ENCODE assay signal across 9 cellular contexts in the genomic region with DNA sequence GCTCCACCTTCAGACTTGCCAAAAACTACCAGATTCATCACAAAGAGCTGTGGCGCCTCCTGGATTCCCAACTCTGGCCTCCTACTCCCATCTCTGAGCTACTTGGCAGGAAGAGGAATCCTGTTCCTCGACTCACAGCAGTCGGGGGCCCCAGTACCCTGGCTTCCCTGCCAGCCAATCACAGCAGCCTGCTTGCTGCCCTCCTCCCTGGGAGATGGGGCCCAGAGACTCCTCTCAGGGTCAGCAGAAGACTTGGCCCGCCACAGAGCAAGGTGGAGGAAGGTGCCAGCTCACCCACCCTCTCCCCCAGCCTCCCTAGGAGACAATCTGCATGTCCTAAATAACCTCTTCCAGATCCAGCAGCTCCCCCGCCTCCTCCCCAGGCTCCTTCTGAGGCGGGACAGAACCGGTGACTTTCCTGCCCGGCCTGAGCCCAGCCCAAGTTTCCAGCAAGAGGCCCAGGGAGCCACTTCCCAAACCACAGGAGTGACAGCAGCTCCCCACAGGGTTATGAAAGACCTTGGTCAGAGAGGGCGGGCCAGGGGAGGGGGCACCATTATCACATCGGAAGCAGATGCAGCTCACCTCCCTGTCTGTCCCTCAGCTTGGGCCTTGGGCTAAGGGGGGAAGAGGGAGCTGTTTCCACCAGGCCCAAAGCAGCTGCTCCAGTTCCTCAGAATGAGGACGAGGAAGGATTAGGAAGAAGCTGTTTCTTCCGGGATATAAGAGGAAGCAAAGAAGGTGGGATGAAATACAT. TPM values are rescaled to one million over a fixed set of nuclear protein-coding genes. Genes with fewer than 3 reads are reported as not detected.
DNase-seq lines count a peak whose midpoint lies in the region; ATAC-seq, FAIRE-seq and TF ChIP-seq lines count a peak whose summit lies in the region.
"Had no signal": no experiment of that assay in that cellular context is flagged by ENCODE, and none has a peak within 500 bp of the region (broad histone marks: within the 10 kb centered on the region; RNA-seq: fewer than 3 reads in every experiment).

No MANE protein-coding gene starts in this region.

- peaks cover 66% of the 10 kb centered on the region for H3K36me3 Mint-ChIP-seq in MCF 10A (ENCODE audit: insufficient read depth, unreplicated experiment)

- WGBS in HepG2 (ENCODE audit: low lambda C conversion rate) = 74% methylated on average over 12 of the region's 12 CpGs

- intact Hi-C loops in PC-3 (cut with micrococcal nuclease) = loop anchor here (5.0 kb wide), 1 partner anchor 152 kb away; the partner anchor contains the start of gene TOMM6
- intact Hi-C loops in MCF 10A (cut with micrococcal nuclease) = loop anchor here (5.0 kb wide), 1 partner anchor 152 kb away; the partner anchor contains the start of gene TOMM6
- intact Hi-C loops in HepG2 (cut with micrococcal nuclease; ENCODE audit: unreplicated experiment) = loop anchor here (5.0 kb wide), 1 partner anchor 157 kb away; the partner anchor contains the start of gene PRICKLE4
- intact Hi-C loops in kidney (cut with DNase I) = loop anchor here (10.0 kb wide), 1 partner anchor 106 kb away; no protein-coding TSS in a partner anchor

- H3K27ac Mint-ChIP-seq in MCF 10A (ENCODE audit: low read depth, unreplicated experiment) = peak overlapping the region; percentile 87

- no peak for TF ChIP-seq CTCF in PC-3 (conservative IDR thresholded peaks at IDR 0.05; ENCODE audit: low read depth, low read length)
- TF ChIP-seq CTCF in MCF 10A (IDR thresholded peaks at IDR 0.05; ENCODE audit: unreplicated experiment) = no peak
- TF ChIP-seq CTCF in HepG2 (CRISPR knock-in tag; IDR thresholded peaks at IDR 0.05) = no peak
- TF ChIP-seq CTCF in kidney (IDR thresholded peaks at IDR 0.05; ENCODE audit: borderline replicate concordance, extremely low read depth, insufficient read depth) = no peak
- TF ChIP-seq CTCF in GM10266 (IDR thresholded peaks at IDR 0.05; ENCODE audit: control insufficient read depth, insufficient read depth, low read depth, missing control alignments) = no peak

- peak overlapping the region; percentile 87; the same call in 1 of the 2 replicates for H3K4me3 ChIP-seq in PC-3 (ENCODE audit: low read length)
- H3K4me3 ChIP-seq in HepG2 (replicated peaks in 1 of 3; ENCODE audit: insufficient read depth in 1 of 3, low read depth in 2 of 3, low read length in 3 of 3) = no peak overlapping the region
- H3K4me3 ChIP-seq in kidney (ENCODE audit: low read length in 2 of 2) = no peak overlapping the region

- BruUV-seq in PC-3 (replicated peaks; lab: Mats Ljungman, UMichigan) (TSS peak; percentile 6), MCF 10A (replicated peaks; lab: Mats Ljungman, UMichigan) (no TSS peak), HepG2 (replicated peaks; lab: Mats Ljungman, UMichigan) (no TSS peak)

- peak overlapping the region; percentile 85 for H3K4me3 Mint-ChIP-seq in MCF 10A (ENCODE audit: unreplicated experiment)

- peaks cover 18% of the 10 kb centered on the region; the same call in 1 of the 2 replicates for H3K36me3 ChIP-seq in PC-3 (ENCODE audit: low read depth, low read length)
- peaks cover 2 to 12% of the 10 kb centered on the region in 2 experiments; a peak in 4 of 5 replicates for H3K36me3 ChIP-seq in HepG2 (replicated peaks in 1 of 2; ENCODE audit: control insufficient read depth in 1 of 2, insufficient read depth in 2 of 2, low read length in 2 of 2)
- H3K36me3 ChIP-seq in kidney (ENCODE audit: control insufficient read depth in 1 of 2, insufficient read depth in 2 of 2, low read length in 2 of 2) = peaks cover 7 to 21% of the 10 kb centered on the region in 2 donors

- no peak for FAIRE-seq in HepG2 (lab: Jason Lieb, UNC)
- no peak for FAIRE-seq in kidney (lab: Jason Lieb, UNC)

- H3K27me3 ChIP-seq in PC-3 (ENCODE audit: low read length) (no peaks in the 10 kb centered on the region), HepG2 (ENCODE audit: control insufficient read depth in 1 of 2, insufficient read depth in 2 of 2, low read length in 2 of 2) (no peaks in the 10 kb centered on the region)
- H3K27me3 ChIP-seq: SJSA1 had no signal

- POLR2A ChIA-PET in PC-3 (lab: Charles Lee; ENCODE audit: unreplicated experiment) (no interaction called here), MCF 10A (lab: Yijun Ruan, JAX) (interaction anchor here (1.0 to 14.4 kb wide), 8 partner anchors 8 to 158 kb away, joined by 3 to 157 read pairs (median 9); partner anchors contain the start of genes BYSL, MED20 and TAF8), HepG2 (lab: Yijun Ruan, JAX) (interaction anchor here (1.4 kb wide), 1 partner anchor 18 kb away, joined by 5 read pairs; the partner anchor contains the start of genes BYSL and MED20)

- H3K4me1 ChIP-seq in PC-3 (ENCODE audit: insufficient read depth, low read length) (peaks cover 33% of the 10 kb centered on the region), HepG2 (ENCODE audit: insufficient read depth, low read length) (peaks cover 39% of the 10 kb centered on the region), kidney (ENCODE audit: control insufficient read depth in 1 of 2, insufficient read depth in 1 of 2, low read depth in 1 of 2, low read length in 2 of 2) (peaks cover 9 to 24% of the 10 kb centered on the region in 2 donors)

- peaks cover 31% of the 10 kb centered on the region for H3K4me1 Mint-ChIP-seq in MCF 10A (ENCODE audit: insufficient read depth, unreplicated experiment)

- no peaks in the 10 kb centered on the region for H3K27me3 Mint-ChIP-seq in MCF 10A (ENCODE audit: insufficient read depth, unreplicated experiment)

- H3K4me2 ChIP-seq in PC-3 (ENCODE audit: low read length) = peak overlapping the region; percentile 92
- no peak overlapping the region for H3K4me2 ChIP-seq in HepG2 (ENCODE audit: low read depth, low read length)

- H3K9me2 ChIP-seq in PC-3 (replicated peaks; ENCODE audit: low read length) = no peaks in the 10 kb centered on the region

- H3K9ac ChIP-seq in PC-3 (ENCODE audit: low read length) (no peak overlapping the region), HepG2 (ENCODE audit: insufficient read depth, low read depth, low read length) (no peak overlapping the region), kidney (ENCODE audit: low read length in 2 of 2) (no peak overlapping the region)

- H4K20me1 ChIP-seq in PC-3 (ENCODE audit: low read length) (0 out of 2 replicates have a peak, but pooled peaks cover 3% of the 10 kb centered on the region), HepG2 (ENCODE audit: insufficient read depth, low read length) (peaks cover 7% of the 10 kb centered on the region; the same call in 1 of the 2 replicates)

- no peaks in the 10 kb centered on the region for H3F3A ChIP-seq in PC-3 (ENCODE audit: low read length, unreplicated experiment)

- H3K9me3 Mint-ChIP-seq in MCF 10A (ENCODE audit: unreplicated experiment) = no peaks in the 10 kb centered on the region

- ATAC-seq in PC-3 (no peak), HepG2 (no peak)

- DNase-seq in GDM1 (lab: John Stamatoyannopoulos, UW) = peak; percentile 92
- DNase-seq in PC-3 = peak; percentile 24
- DNase-seq in MCF 10A (ENCODE audit: unreplicated experiment) = peak; percentile 65
- DNase-seq in HepG2 (ENCODE audit: low spot score) = no peak
- peak in 32 of 49 donors; percentile 3 to 66 (median 24) for DNase-seq in substantia nigra (lab: John Stamatoyannopoulos, UW)
- DNase-seq in NCI-H345 (lab: John Stamatoyannopoulos, UW) = no peak
- no peak for DNase-seq in kidney
- DNase-seq in GM10266 (ENCODE audit: extremely low spot score) = no peak

- no peak overlapping the region for H2AFZ ChIP-seq in PC-3 (ENCODE audit: low read length)
- no peak overlapping the region for H2AFZ ChIP-seq in HepG2 (ENCODE audit: low read length)

- H3K9me3 ChIP-seq in PC-3 (ENCODE audit: low read length) (no peaks in the 10 kb centered on the region), HepG2 (ENCODE audit: low read length) (no peaks in the 10 kb centered on the region), kidney (ENCODE audit: control insufficient read depth in 1 of 2, low read length in 2 of 2) (no peaks in the 10 kb centered on the region)

- CTCF ChIA-PET in PC-3 (lab: Charles Lee) (no interaction called here), MCF 10A (lab: Yijun Ruan, JAX) (interaction anchor here (0.8 to 10.1 kb wide), 13 partner anchors 9 to 151 kb away, joined by 3 to 117 read pairs (median 3); partner anchors contain the start of genes BYSL, MED20 and TAF8), HepG2 (lab: Yijun Ruan, JAX; ENCODE audit: low intra/inter-chr PET ratio, low total read pairs) (interaction anchor here (1.6 kb wide), 1 partner anchor 105 kb away, joined by 5 read pairs; no protein-coding TSS in a partner anchor)

- no peak for TF ChIP-seq POLR2A in HepG2 (IDR thresholded peaks at IDR 0.05; ENCODE audit: insufficient read depth in 1 of 2, low read depth in 2 of 2, low read length in 2 of 2)

- TF ChIP-seq RAD21 in HepG2 (CRISPR knock-in tag; IDR thresholded peaks at IDR 0.05) = no peak

- H3K79me2 ChIP-seq in PC-3 (ENCODE audit: low read length) (peaks cover 35% of the 10 kb centered on the region), HepG2 (ENCODE audit: insufficient read depth, low read length) (no peaks in the 10 kb centered on the region)

- in situ Hi-C loops in HepG2 (cut with HindIII; ENCODE audit: extremely low pct_ligation_motif_present, low pct_unique_long_range_greater_than_20kb) = loop anchor here (5.0 kb wide), 1 partner anchor 103 kb away; no protein-coding TSS in a partner anchor

- H3K27ac ChIP-seq in PC-3 (ENCODE audit: low read length) (no peak overlapping the region), HepG2 (ENCODE audit: extremely low read length, insufficient read depth, low read length) (no peak overlapping the region), substantia nigra (ENCODE audit: low read depth, low read length, poor library complexity, severe bottlenecking) (peak overlapping the region; percentile 16), kidney (ENCODE audit: low read depth in 2 of 2, low read length in 2 of 2) (no peak overlapping the region)
- H3K27ac ChIP-seq: SJSA1 had no signal

- TF ChIP-seq EP300 in HepG2 (IDR thresholded peaks at IDR 0.05; ENCODE audit: low read depth in 2 of 2, low read length in 2 of 2) (no peak), HepG2 (CRISPR knock-in tag; IDR thresholded peaks at IDR 0.05; ENCODE audit: borderline replicate concordance) (no peak)

RNA-seq across cellular contexts. Expression of gene CCND3, which starts 2.3 kb away (rescaled TPM):
- total RNA-seq in PC-3 (2014; rRNA removed) (44.7 and 49.9 TPM in 2 replicates), MCF 10A (2022) (52.5 and 75.8 TPM in 2 replicates), HepG2 (2016; rRNA removed; fragmentation: Illumina TruSeq; extraction: Trizol) (6.9 and 7.2 TPM in 2 replicates), kidney (139 TPM)
- total RNA-seq in HepG2 (2016; cell fraction: cytosol; rRNA removed; fragmentation: Illumina TruSeq; extraction: Trizol; ENCODE audit: low read depth) = 5.4 and 6.8 TPM in 2 replicates
- 5.6 and 7.6 TPM in 2 replicates for total RNA-seq in HepG2 (2016; cell fraction: insoluble cytoplasmic fraction; rRNA removed; fragmentation: Illumina TruSeq; extraction: Trizol)
- 10.7 and 11.7 TPM in 2 replicates for total RNA-seq in HepG2 (2016; cell fraction: membrane; rRNA removed; fragmentation: Illumina TruSeq; extraction: Trizol)
- total RNA-seq in HepG2 (2016; cell fraction: nucleus; rRNA removed; fragmentation: Illumina TruSeq; extraction: Trizol) = 5.0 and 7.6 TPM in 2 replicates
- polyA plus RNA-seq in HepG2 (2011; rRNA removed) (4.3 and 4.4 TPM in 2 replicates), kidney (ENCODE audit: insufficient read depth, low read depth, low replicate concordance) (42.1 TPM)
- polyA plus RNA-seq in HepG2 (2011; cell fraction: cytosol; rRNA removed) = 5.0 and 6.3 TPM in 2 replicates
- 6.2 and 6.3 TPM in 2 replicates for polyA plus RNA-seq in HepG2 (2011; cell fraction: nucleus; rRNA removed)
- polyA plus RNA-seq in HepG2 (2012) = 2.0 and 3.5 TPM in 2 replicates
- 7.8 and 8.6 TPM in 2 replicates for polyA plus RNA-seq in HepG2 (2016; cell fraction: cytosol; fragmentation: Illumina TruSeq; extraction: Trizol; ENCODE audit: low read depth)
- polyA plus RNA-seq in HepG2 (2016; cell fraction: insoluble cytoplasmic fraction; fragmentation: Illumina TruSeq; extraction: Trizol; ENCODE audit: low read depth) = 7.6 and 10.9 TPM in 2 replicates
- polyA plus RNA-seq in HepG2 (2016; cell fraction: membrane; fragmentation: Illumina TruSeq; extraction: Trizol; ENCODE audit: low read depth) = 12.5 and 13.8 TPM in 2 replicates
- polyA plus RNA-seq in HepG2 (2016; cell fraction: nucleus; fragmentation: Illumina TruSeq; extraction: Trizol; ENCODE audit: insufficient read depth, low read depth) = 8.1 and 9.8 TPM in 2 replicates
- 8.0 and 57.0 TPM in 2 replicates for polyA minus RNA-seq in HepG2 (2011; rRNA and poly(A)+ RNA removed; ENCODE audit: low replicate concordance)
- polyA minus RNA-seq in HepG2 (2011; cell fraction: cytosol; rRNA and poly(A)+ RNA removed) = 4.1 and 4.9 TPM in 2 replicates
- 5.1 and 6.7 TPM in 2 replicates for polyA minus RNA-seq in HepG2 (2011; cell fraction: nucleus; rRNA and poly(A)+ RNA removed)

RNA-seq across cellular contexts. Expression of gene BYSL, which starts 18.0 kb away (rescaled TPM):
- total RNA-seq in PC-3 (2014; rRNA removed) = 46.5 and 84.1 TPM in 2 replicates
- total RNA-seq in MCF 10A (2022) = 45.0 and 58.0 TPM in 2 replicates
- 27.9 and 37.3 TPM in 2 replicates for total RNA-seq in HepG2 (2016; rRNA removed; fragmentation: Illumina TruSeq; extraction: Trizol)
- 9.2 and 10.9 TPM in 2 replicates for total RNA-seq in HepG2 (2016; cell fraction: cytosol; rRNA removed; fragmentation: Illumina TruSeq; extraction: Trizol; ENCODE audit: low read depth)
- total RNA-seq in HepG2 (2016; cell fraction: insoluble cytoplasmic fraction; rRNA removed; fragmentation: Illumina TruSeq; extraction: Trizol) = 31.5 and 38.1 TPM in 2 replicates
- 20.7 and 21.2 TPM in 2 replicates for total RNA-seq in HepG2 (2016; cell fraction: membrane; rRNA removed; fragmentation: Illumina TruSeq; extraction: Trizol)
- 28.5 and 31.3 TPM in 2 replicates for total RNA-seq in HepG2 (2016; cell fraction: nucleus; rRNA removed; fragmentation: Illumina TruSeq; extraction: Trizol)
- 28.6 and 37.8 TPM in 2 replicates for polyA plus RNA-seq in HepG2 (2011; rRNA removed)
- 24.4 and 28.7 TPM in 2 replicates for polyA plus RNA-seq in HepG2 (2011; cell fraction: cytosol; rRNA removed)
- polyA plus RNA-seq in HepG2 (2011; cell fraction: nucleus; rRNA removed) = 39.5 and 39.6 TPM in 2 replicates
- polyA plus RNA-seq in HepG2 (2012) = 24.1 and 34.6 TPM in 2 replicates
- 9.5 and 10.5 TPM in 2 replicates for polyA plus RNA-seq in HepG2 (2016; cell fraction: cytosol; fragmentation: Illumina TruSeq; extraction: Trizol; ENCODE audit: low read depth)
- 43.8 and 51.7 TPM in 2 replicates for polyA plus RNA-seq in HepG2 (2016; cell fraction: insoluble cytoplasmic fraction; fragmentation: Illumina TruSeq; extraction: Trizol; ENCODE audit: low read depth)
- polyA plus RNA-seq in HepG2 (2016; cell fraction: membrane; fragmentation: Illumina TruSeq; extraction: Trizol; ENCODE audit: low read depth) = 12.7 and 15.1 TPM in 2 replicates
- polyA plus RNA-seq in HepG2 (2016; cell fraction: nucleus; fragmentation: Illumina TruSeq; extraction: Trizol; ENCODE audit: insufficient read depth, low read depth) = 49.1 and 56.8 TPM in 2 replicates
- 40.9 and 54.5 TPM in 2 replicates for polyA minus RNA-seq in HepG2 (2011; rRNA and poly(A)+ RNA removed; ENCODE audit: low replicate concordance)
- polyA minus RNA-seq in HepG2 (2011; cell fraction: cytosol; rRNA and poly(A)+ RNA removed) = 22.2 and 22.5 TPM in 2 replicates
- 41.7 and 47.5 TPM in 2 replicates for polyA minus RNA-seq in HepG2 (2011; cell fraction: nucleus; rRNA and poly(A)+ RNA removed)
- total RNA-seq in kidney = 14.3 TPM
- polyA plus RNA-seq in kidney (ENCODE audit: insufficient read depth, low read depth, low replicate concordance) = 10.1 TPM

RNA-seq across cellular contexts. Expression of gene MED20, which starts 18.3 kb away (rescaled TPM):
- total RNA-seq in PC-3 (2014; rRNA removed) = 27.5 and 28.5 TPM in 2 replicates
- 27.6 and 29.2 TPM in 2 replicates for total RNA-seq in MCF 10A (2022)
- 41.1 and 56.3 TPM in 2 replicates for total RNA-seq in HepG2 (2016; rRNA removed; fragmentation: Illumina TruSeq; extraction: Trizol)
- total RNA-seq in HepG2 (2016; cell fraction: cytosol; rRNA removed; fragmentation: Illumina TruSeq; extraction: Trizol; ENCODE audit: low read depth) = 4.6 and 5.0 TPM in 2 replicates
- total RNA-seq in HepG2 (2016; cell fraction: insoluble cytoplasmic fraction; rRNA removed; fragmentation: Illumina TruSeq; extraction: Trizol) = 40.0 and 57.6 TPM in 2 replicates
- total RNA-seq in HepG2 (2016; cell fraction: membrane; rRNA removed; fragmentation: Illumina TruSeq; extraction: Trizol) = 15.9 and 18.0 TPM in 2 replicates
- total RNA-seq in HepG2 (2016; cell fraction: nucleus; rRNA removed; fragmentation: Illumina TruSeq; extraction: Trizol) = 25.0 and 28.8 TPM in 2 replicates
- 22.7 and 28.1 TPM in 2 replicates for polyA plus RNA-seq in HepG2 (2011; rRNA removed)
- 27.1 and 29.0 TPM in 2 replicates for polyA plus RNA-seq in HepG2 (2011; cell fraction: cytosol; rRNA removed)
- polyA plus RNA-seq in HepG2 (2011; cell fraction: nucleus; rRNA removed) = 20.9 and 21.3 TPM in 2 replicates
- polyA plus RNA-seq in HepG2 (2012) = 13.4 and 17.5 TPM in 2 replicates
- 3.6 and 3.7 TPM in 2 replicates for polyA plus RNA-seq in HepG2 (2016; cell fraction: cytosol; fragmentation: Illumina TruSeq; extraction: Trizol; ENCODE audit: low read depth)
- polyA plus RNA-seq in HepG2 (2016; cell fraction: insoluble cytoplasmic fraction; fragmentation: Illumina TruSeq; extraction: Trizol; ENCODE audit: low read depth) = 45.2 and 47.9 TPM in 2 replicates
- 9.1 and 10.1 TPM in 2 replicates for polyA plus RNA-seq in HepG2 (2016; cell fraction: membrane; fragmentation: Illumina TruSeq; extraction: Trizol; ENCODE audit: low read depth)
- polyA plus RNA-seq in HepG2 (2016; cell fraction: nucleus; fragmentation: Illumina TruSeq; extraction: Trizol; ENCODE audit: insufficient read depth, low read depth) = 19.8 and 24.4 TPM in 2 replicates
- 39.2 and 43.4 TPM in 2 replicates for polyA minus RNA-seq in HepG2 (2011; rRNA and poly(A)+ RNA removed; ENCODE audit: low replicate concordance)
- 10.3 and 12.8 TPM in 2 replicates for polyA minus RNA-seq in HepG2 (2011; cell fraction: cytosol; rRNA and poly(A)+ RNA removed)
- polyA minus RNA-seq in HepG2 (2011; cell fraction: nucleus; rRNA and poly(A)+ RNA removed) = 31.7 and 34.4 TPM in 2 replicates
- total RNA-seq in kidney = 22.0 TPM
- polyA plus RNA-seq in kidney (ENCODE audit: insufficient read depth, low read depth, low replicate concordance) = 15.1 TPM

RNA-seq across cellular contexts. Expression of gene USP49, which starts 44.1 kb away (rescaled TPM):
- total RNA-seq in PC-3 (2014; rRNA removed) = 2.3 and 5.7 TPM in 2 replicates
- total RNA-seq in MCF 10A (2022) = 4.1 and 4.3 TPM in 2 replicates
- total RNA-seq in HepG2 (2016; rRNA removed; fragmentation: Illumina TruSeq; extraction: Trizol) = 2.9 TPM in 2 replicates
- total RNA-seq in HepG2 (2016; cell fraction: cytosol; rRNA removed; fragmentation: Illumina TruSeq; extraction: Trizol; ENCODE audit: low read depth) = 0.62 and 0.81 TPM in 2 replicates
- total RNA-seq in HepG2 (2016; cell fraction: insoluble cytoplasmic fraction; rRNA removed; fragmentation: Illumina TruSeq; extraction: Trizol) = 2.4 and 2.9 TPM in 2 replicates
- total RNA-seq in HepG2 (2016; cell fraction: membrane; rRNA removed; fragmentation: Illumina TruSeq; extraction: Trizol) = 1.5 and 1.6 TPM in 2 replicates
- 5.9 and 7.0 TPM in 2 replicates for total RNA-seq in HepG2 (2016; cell fraction: nucleus; rRNA removed; fragmentation: Illumina TruSeq; extraction: Trizol)
- 4.3 and 4.7 TPM in 2 replicates for polyA plus RNA-seq in HepG2 (2011; rRNA removed)
- polyA plus RNA-seq in HepG2 (2011; cell fraction: cytosol; rRNA removed) = 1.2 and 1.3 TPM in 2 replicates
- 13.3 and 14.7 TPM in 2 replicates for polyA plus RNA-seq in HepG2 (2011; cell fraction: nucleus; rRNA removed)
- polyA plus RNA-seq in HepG2 (2012) = 3.6 and 4.0 TPM in 2 replicates
- polyA plus RNA-seq in HepG2 (2016; cell fraction: cytosol; fragmentation: Illumina TruSeq; extraction: Trizol; ENCODE audit: low read depth) = 0.28 TPM in 2 replicates
- polyA plus RNA-seq in HepG2 (2016; cell fraction: insoluble cytoplasmic fraction; fragmentation: Illumina TruSeq; extraction: Trizol; ENCODE audit: low read depth) = 2.6 and 3.2 TPM in 2 replicates
- 0.70 and 0.84 TPM in 2 replicates for polyA plus RNA-seq in HepG2 (2016; cell fraction: membrane; fragmentation: Illumina TruSeq; extraction: Trizol; ENCODE audit: low read depth)
- polyA plus RNA-seq in HepG2 (2016; cell fraction: nucleus; fragmentation: Illumina TruSeq; extraction: Trizol; ENCODE audit: insufficient read depth, low read depth) = 12.2 and 14.5 TPM in 2 replicates
- 4.3 and 6.4 TPM in 2 replicates for polyA minus RNA-seq in HepG2 (2011; rRNA and poly(A)+ RNA removed; ENCODE audit: low replicate concordance)
- polyA minus RNA-seq in HepG2 (2011; cell fraction: cytosol; rRNA and poly(A)+ RNA removed) = 0.97 and 1.2 TPM in 2 replicates
- polyA minus RNA-seq in HepG2 (2011; cell fraction: nucleus; rRNA and poly(A)+ RNA removed) = 9.7 and 10.9 TPM in 2 replicates
- 3.4 TPM for total RNA-seq in kidney
- polyA plus RNA-seq in kidney (ENCODE audit: insufficient read depth, low read depth, low replicate concordance) = 1.1 TPM

Comparison
In these comparisons a context has a peak if more than half of its experiments do, and no peak if none do; other contexts are left out.
1. DNase-seq: peak in GDM1 (single experiment), PC-3 (single experiment), MCF 10A (single experiment) and substantia nigra (32 of 49); none in HepG2 (single experiment), NCI-H345 (single experiment), kidney (single experiment) and GM10266 (single experiment).